ENCODE assay signal across 1 cellular context in genomic region chr7:7329321-7329720, GRCh38.
TF ChIP-seq lines count a peak whose summit lies in the region.

No MANE protein-coding gene starts in this region.

TF ChIP-seq in H1, 55 proteins besides CTCF, POLR2A, EP300 and RAD21 (continued from another document):
- TF ChIP-seq E2F6 (IDR thresholded peaks at IDR 0.05) (no peak), GTF2F1 (IDR thresholded peaks at IDR 0.05; ENCODE audit: borderline replicate concordance, low read depth, low read length) (no peak), HDAC2 (IDR thresholded peaks at IDR 0.05; ENCODE audit: borderline replicate concordance in 1 of 2, low read depth in 2 of 2, low read length in 2 of 2) (no peak), YY1 (IDR thresholded peaks at IDR 0.05; ENCODE audit: low read depth, low read length) (no peak)
TF ChIP-seq in H1: peak in this region for 0.
